13 cellular contexts compared by ENCODE assay signal in the genomic region with DNA sequence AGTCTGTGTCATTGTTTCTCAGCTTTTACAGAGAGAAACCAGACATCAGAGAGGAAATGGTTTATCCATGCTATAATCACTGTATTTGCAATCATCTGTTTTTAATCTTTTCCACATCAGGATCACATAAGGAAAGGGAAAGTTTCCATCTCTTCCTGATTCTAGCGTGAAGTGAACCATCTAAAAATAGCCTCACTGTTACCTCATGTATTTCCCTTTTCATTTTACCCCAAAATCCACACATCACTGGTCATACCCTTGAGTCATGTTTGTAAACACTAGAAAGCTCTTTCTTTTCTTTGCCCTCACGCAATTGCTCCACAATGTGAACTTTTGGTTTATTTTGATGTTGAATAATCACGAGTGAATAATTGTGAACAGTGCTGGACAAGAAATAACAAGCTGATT.
DNase-seq lines count a peak whose midpoint lies in the region; ATAC-seq and TF ChIP-seq lines count a peak whose summit lies in the region.
"Had no signal": no experiment of that assay in that cellular context is flagged by ENCODE, and none has a peak within 500 bp of the region (broad histone marks: within the 10 kb centered on the region; RNA-seq: fewer than 3 reads in every experiment).

No MANE protein-coding gene starts in this region.

- no peak overlapping the region for H4K5ac ChIP-seq in IMR-90 (ENCODE audit: low read depth, low read length)

- no peaks in the 10 kb centered on the region for H4K20me1 ChIP-seq in IMR-90 (ENCODE audit: insufficient read depth, low read length)

- no peak overlapping the region for H3K14ac ChIP-seq in IMR-90 (replicated peaks; ENCODE audit: low read depth, low read length)

- TF ChIP-seq CTCF in AG04449 (IDR thresholded peaks at IDR 0.05; ENCODE audit: insufficient read depth, low read length, missing control alignments) = no peak
- no peak for TF ChIP-seq CTCF in IMR-90 (conservative IDR thresholded peaks at IDR 0.05; ENCODE audit: low read depth, low read length)
- TF ChIP-seq CTCF in cardiac fibroblast (IDR thresholded peaks at IDR 0.05; ENCODE audit: low read depth, low read length) = no peak
- no peak for TF ChIP-seq CTCF in mesothelial cell of epicardium (IDR thresholded peaks at IDR 0.05; ENCODE audit: unreplicated experiment)
- no peak for TF ChIP-seq CTCF in left ventricle myocardium inferior (IDR thresholded peaks at IDR 0.05; ENCODE audit: borderline replicate concordance)

- H3K27me3 Mint-ChIP-seq in mesothelial cell of epicardium (ENCODE audit: low read depth) = no peaks in the 10 kb centered on the region
- H3K27me3 Mint-ChIP-seq in T-helper 17 cell = peaks cover 55% of the 10 kb centered on the region

- H3K27ac ChIP-seq in IMR-90 (ENCODE audit: insufficient read depth, low read length) (no peak overlapping the region; the same call in 1 of the 2 replicates), left ventricle myocardium inferior (replicated peaks) (no peak overlapping the region)
- H3K27ac ChIP-seq: C4-2B, prostate gland had no signal

- no peaks in the 10 kb centered on the region for H3K9me1 ChIP-seq in IMR-90 (ENCODE audit: insufficient read depth, low read length)

- H3K56ac ChIP-seq in IMR-90 (ENCODE audit: extremely low read depth, insufficient read depth, low read length) = no peak overlapping the region

- no peak overlapping the region for H4K91ac ChIP-seq in IMR-90 (ENCODE audit: insufficient read depth, low read depth, low read length)

- no peak overlapping the region; the same call in 1 of the 2 replicates for H3K4me3 ChIP-seq in AG04449 (ENCODE audit: low read depth, low read length)
- peak overlapping the region; percentile 8; the same call in 1 of the 2 replicates for H3K4me3 ChIP-seq in IMR-90 (ENCODE audit: insufficient read depth, low read depth, low read length)
- no peak overlapping the region for H3K4me3 ChIP-seq in cardiac fibroblast (replicated peaks in 1 of 2; ENCODE audit: low read depth in 2 of 2, low read length in 2 of 2)
- H3K4me3 ChIP-seq in left ventricle myocardium inferior = no peak overlapping the region
- H3K4me3 ChIP-seq: prostate gland had no signal

- peak overlapping the region; percentile 78 for H3K4me2 ChIP-seq in IMR-90 (ENCODE audit: low read depth, low read length)

- WGBS in IMR-90 (ENCODE audit: extremely low coverage in 2 of 2, insufficient read length in 1 of 2), 2 experiments = no CpG with 5 or more reads among the region's 3 CpGs

- peaks cover 5% of the 10 kb centered on the region for H3K4me1 ChIP-seq in IMR-90 (ENCODE audit: control insufficient read depth, insufficient read depth, low read length)
- peaks cover 6% of the 10 kb centered on the region for H3K4me1 ChIP-seq in left ventricle myocardium inferior
- H3K4me1 ChIP-seq: prostate gland had no signal

- peak; percentile 34; the same call in 1 of the 2 replicates for TF ChIP-seq POLR2A in IMR-90 (IDR thresholded peaks at IDR 0.05; ENCODE audit: low read depth, low read length)

- dilution Hi-C loops in IMR-90 (cut with HindIII; ENCODE audit: low sequenced_read_pairs, unreplicated experiment) = loop anchor here (25.0 kb wide), 1 partner anchor 362 kb away; no protein-coding TSS in a partner anchor

- no peaks in the 10 kb centered on the region for H3K27me3 ChIP-seq in IMR-90 (ENCODE audit: control insufficient read depth, insufficient read depth, low read length)
- no peaks in the 10 kb centered on the region for H3K27me3 ChIP-seq in left ventricle myocardium inferior (ENCODE audit: low read depth)

- H2BK15ac ChIP-seq in IMR-90 (ENCODE audit: low read depth, low read length) = no peak overlapping the region

- peaks cover 9% of the 10 kb centered on the region for H3K9me3 Mint-ChIP-seq in mesothelial cell of epicardium

- no peak overlapping the region for H3K9ac ChIP-seq in IMR-90 (ENCODE audit: low read depth, low read length)

- BruUV-seq in IMR-90 (replicated peaks; lab: Mats Ljungman, UMichigan) = no TSS peak

- H3K4me3 Mint-ChIP-seq in mesothelial cell of epicardium (no peak overlapping the region), T-helper 17 cell (no peak overlapping the region)
- H3K4me3 Mint-ChIP-seq: activated CD8-positive, alpha-beta memory T cell treated with anti-CD3 and anti-CD28 coated beads, Interleukin-2, amount 10 ng/mL, durations not matched to agents 7 days and 5 days had no signal

- H2BK120ac ChIP-seq in IMR-90 (ENCODE audit: low read depth, low read length) = no peak overlapping the region

- H4K8ac ChIP-seq in IMR-90 (ENCODE audit: low read depth in 2 of 2, low read length in 2 of 2) = no peak overlapping the region

- TF ChIP-seq RAD21 in IMR-90 (IDR thresholded peaks at IDR 0.05; ENCODE audit: low read length) = no peak

- POLR2A ChIA-PET in AG04449 (lab: Yijun Ruan, JAX) = interaction anchor here (1.9 kb wide), 1 partner anchor 295 kb away, joined by 8 read pairs; a partner anchor contains a TSS
- POLR2A ChIA-PET in IMR-90 (lab: Charles Lee; ENCODE audit: unreplicated experiment) = no interaction called here

- H3K9me3 ChIP-seq in IMR-90 (ENCODE audit: control insufficient read depth, insufficient read depth, low read length) (no peaks in the 10 kb centered on the region), left ventricle myocardium inferior (replicated peaks) (peaks cover 3% of the 10 kb centered on the region), T-helper 17 cell (ENCODE audit: control insufficient read depth, low read length, poor library complexity, severe bottlenecking) (no peaks in the 10 kb centered on the region)
- H3K9me3 ChIP-seq: prostate gland had no signal

- no peak overlapping the region for H3K23ac ChIP-seq in IMR-90 (ENCODE audit: low read depth, low read length)

- H3K36me3 Mint-ChIP-seq in mesothelial cell of epicardium (peaks cover 8% of the 10 kb centered on the region), T-helper 17 cell (ENCODE audit: low read depth) (no peaks in the 10 kb centered on the region)
- H3K36me3 Mint-ChIP-seq: activated CD8-positive, alpha-beta memory T cell treated with anti-CD3 and anti-CD28 coated beads, Interleukin-2, amount 10 ng/mL, durations not matched to agents 7 days and 5 days had no signal

- H3K36me3 ChIP-seq in IMR-90 (ENCODE audit: control insufficient read depth, insufficient read depth, low read length) = no peaks in the 10 kb centered on the region
- H3K36me3 ChIP-seq in left ventricle myocardium inferior = no peaks in the 10 kb centered on the region
- H3K36me3 ChIP-seq: prostate gland had no signal

- no peak overlapping the region for H3K4ac ChIP-seq in IMR-90 (ENCODE audit: low read depth, low read length)

- intact Hi-C loops in IMR-90 (cut with micrococcal nuclease) (loop anchor here (1.0 kb wide), 1 partner anchor 26 kb away; no protein-coding TSS in a partner anchor), left ventricle myocardium inferior (cut with micrococcal nuclease) (no loop called here)

- no peak overlapping the region for H2AK9ac ChIP-seq in IMR-90 (replicated peaks; ENCODE audit: low read depth, low read length, poor library complexity)

- H3K27ac Mint-ChIP-seq in mesothelial cell of epicardium (peak overlapping the region; percentile 66), T-helper 17 cell (no peak overlapping the region)
- H3K27ac Mint-ChIP-seq: activated CD8-positive, alpha-beta memory T cell treated with anti-CD3 and anti-CD28 coated beads, Interleukin-2, amount 10 ng/mL, durations not matched to agents 7 days and 5 days had no signal

- in situ Hi-C loops in IMR-90 (cut with MboI; ENCODE audit: low sequenced_read_pairs) = no loop called here

- H2AK5ac ChIP-seq in IMR-90 (ENCODE audit: low read depth, low read length) = no peak overlapping the region

- no peak overlapping the region for H2BK20ac ChIP-seq in IMR-90 (ENCODE audit: low read depth, low read length)

- no peak overlapping the region for H3K18ac ChIP-seq in IMR-90 (ENCODE audit: low read depth, low read length)

- peak; percentile 87 for ATAC-seq in IMR-90 (ENCODE audit: low read depth)
- no peak for ATAC-seq in T-helper 17 cell
- ATAC-seq: activated CD8-positive, alpha-beta memory T cell treated with anti-CD3 and anti-CD28 coated beads, Interleukin-2, amount 10 ng/mL, durations not matched to agents 7 days and 5 days had no signal

- H3K4me1 Mint-ChIP-seq in mesothelial cell of epicardium = peaks cover 41% of the 10 kb centered on the region
- H3K4me1 Mint-ChIP-seq in T-helper 17 cell = no peaks in the 10 kb centered on the region
- H3K4me1 Mint-ChIP-seq: activated CD8-positive, alpha-beta memory T cell treated with anti-CD3 and anti-CD28 coated beads, Interleukin-2, amount 10 ng/mL, durations not matched to agents 7 days and 5 days had no signal

- DNase-seq in AG04449 (ENCODE audit: low read depth, low spot score) (peak; percentile 90), IMR-90 (peak; percentile 99), cardiac fibroblast (ENCODE audit: low read depth in 2 of 2) (peak; percentile 76 to 95), mesothelial cell of epicardium (ENCODE audit: low spot score in 2 of 2, unreplicated experiment in 2 of 2) (no peak), left ventricle myocardium inferior (no peak), T1000 (lab: John Stamatoyannopoulos, UW) (no peak), SK-N-DZ (ENCODE audit: low spot score) (no peak), T-helper 17 cell (no peak)
- DNase-seq: activated CD8-positive, alpha-beta memory T cell treated with anti-CD3 and anti-CD28 coated beads, Interleukin-2, amount 10 ng/mL, durations not matched to agents 7 days and 5 days; caudate nucleus; RPMI8226 had no signal

- H3K79me1 ChIP-seq in IMR-90 (ENCODE audit: low read depth in 1 of 2, low read length in 2 of 2) = no peaks in the 10 kb centered on the region

- H2AFZ ChIP-seq in IMR-90 (replicated peaks; ENCODE audit: low read length, poor library complexity) = no peak overlapping the region

- CTCF ChIA-PET in AG04449 (lab: Yijun Ruan, JAX) (interaction anchor here (0.8 to 1.5 kb wide), 8 partner anchors 10 to 600 kb away, joined by 3 to 8 read pairs (median 4); a partner anchor contains a TSS), IMR-90 (lab: Yijun Ruan, JAX) (no interaction called here)

- H2BK5ac ChIP-seq in IMR-90 (ENCODE audit: low read depth, low read length, poor library complexity, severe bottlenecking) = peak overlapping the region; percentile 71

TF ChIP-seq in IMR-90, 13 proteins besides CTCF, POLR2A, EP300 and RAD21:
- no peak for TF ChIP-seq RCOR1 (IDR thresholded peaks at IDR 0.05; ENCODE audit: insufficient replicate concordance, low read length)
- TF ChIP-seq RFX5 (IDR thresholded peaks at IDR 0.05; ENCODE audit: low read depth, low read length) = 0 out of 2 replicates have a peak, but pooled peaks have one; percentile 31
- peak; percentile 87 for TF ChIP-seq BHLHE40 (IDR thresholded peaks at IDR 0.05; ENCODE audit: low read depth, low read length)
- peak; percentile 97 for TF ChIP-seq FOS (IDR thresholded peaks at IDR 0.05; ENCODE audit: low read depth, low read length)
- TF ChIP-seq NFE2L2 (IDR thresholded peaks at IDR 0.05; ENCODE audit: low read depth, low read length) = no peak; the same call in 1 of the 2 replicates
- TF ChIP-seq CEBPB (IDR thresholded peaks at IDR 0.05; ENCODE audit: low read depth, low read length) = peak; percentile 87
TF ChIP-seq in IMR-90: peak in this region for 4.

Comparison
In these comparisons a context has a peak if more than half of its experiments do, and no peak if none do; other contexts are left out.
1. DNase-seq: peak in AG04449 (single experiment), IMR-90 (single experiment) and cardiac fibroblast (2 of 2); none in mesothelial cell of epicardium (0 of 2), left ventricle myocardium inferior (single experiment), T1000 (single experiment), SK-N-DZ (single experiment) and T-helper 17 cell (0 of 3).